ENCODE assay signal across 25 cellular contexts in the genomic region with DNA sequence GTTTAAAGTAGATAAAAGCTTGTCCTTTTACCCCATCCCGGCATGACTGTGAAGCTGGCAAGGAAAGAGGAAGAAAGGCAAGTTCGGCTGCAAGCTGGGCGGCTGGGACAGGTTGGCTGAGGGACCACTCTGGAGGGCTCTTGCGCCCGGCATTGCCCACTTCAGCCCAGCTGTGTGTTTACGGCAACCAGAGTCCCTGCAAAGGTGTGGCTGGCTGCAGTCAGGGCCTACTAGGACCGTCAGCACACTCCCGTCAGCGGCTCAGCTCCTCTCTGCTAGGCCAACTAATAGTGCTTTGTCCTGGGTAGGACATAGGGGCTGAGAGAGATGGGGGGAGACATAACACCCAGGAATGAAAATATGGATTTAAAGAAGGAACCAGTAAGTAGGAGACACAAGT.
"Had no signal": no experiment of that assay in that cellular context is flagged by ENCODE, and none has a peak within 500 bp of the region (broad histone marks: within the 10 kb centered on the region; RNA-seq: fewer than 3 reads in every experiment).

No MANE protein-coding gene starts in this region.

- H3K4me1 ChIP-seq: heart left ventricle, left ventricle myocardium inferior, pancreas, prostate gland, sigmoid colon, tibial nerve, upper lobe of right lung had no signal

- H3K36me3 ChIP-seq: heart left ventricle, left ventricle myocardium inferior, pancreas, prostate gland, sigmoid colon, tibial nerve, upper lobe of right lung had no signal

- H3K27ac ChIP-seq: heart left ventricle, left ventricle myocardium inferior, pancreas, prostate gland, sigmoid colon, tibial nerve, upper lobe of right lung had no signal

- DNase-seq: heart left ventricle; hypothalamus; immature natural killer cell; left ventricle myocardium inferior; mesendoderm; naive B cell; natural killer cell; nephron progenitor cell; nucleus accumbens; pancreas; posterior cingulate gyrus; retina; right cardiac atrium; sigmoid colon; stimulated activated CD4-positive, alpha-beta T cell treated with anti-CD3 and anti-CD28 coated beads, Interleukin-1b, Interleukin-23, amount 100 ng/mL, for 48 hours; stimulated activated CD4-positive, alpha-beta T cell treated with anti-CD3 and anti-CD28 coated beads, Interleukin-2, amount 100 ng/mL, for 48 hours; stimulated activated CD4-positive, alpha-beta T cell treated with anti-CD3 and anti-CD28 coated beads, Interleukin-4, amount 100 ng/mL, for 4 hours; stimulated activated CD8-positive, alpha-beta memory T cell treated with anti-CD3 and anti-CD28 coated beads, Interleukin-4, amount 100 ng/mL, for 48 hours; stimulated activated naive CD4-positive, alpha-beta T cell treated with Interleukin-2 at 50 U/mL for 16 hours; stimulated activated naive CD8-positive, alpha-beta T cell treated with anti-CD3 and anti-CD28 coated beads, Interleukin-15, amount 100 ng/mL, for 72 hours; substantia nigra; upper lobe of right lung had no signal

- H3K4me3 ChIP-seq: heart left ventricle, left ventricle myocardium inferior, lung, pancreas, prostate gland, sigmoid colon, tibial nerve, upper lobe of right lung had no signal

- H3K9me3 ChIP-seq: pancreas, prostate gland had no signal

- H3K27me3 ChIP-seq: pancreas, sigmoid colon, tibial nerve, upper lobe of right lung had no signal
